In the genomic region with DNA sequence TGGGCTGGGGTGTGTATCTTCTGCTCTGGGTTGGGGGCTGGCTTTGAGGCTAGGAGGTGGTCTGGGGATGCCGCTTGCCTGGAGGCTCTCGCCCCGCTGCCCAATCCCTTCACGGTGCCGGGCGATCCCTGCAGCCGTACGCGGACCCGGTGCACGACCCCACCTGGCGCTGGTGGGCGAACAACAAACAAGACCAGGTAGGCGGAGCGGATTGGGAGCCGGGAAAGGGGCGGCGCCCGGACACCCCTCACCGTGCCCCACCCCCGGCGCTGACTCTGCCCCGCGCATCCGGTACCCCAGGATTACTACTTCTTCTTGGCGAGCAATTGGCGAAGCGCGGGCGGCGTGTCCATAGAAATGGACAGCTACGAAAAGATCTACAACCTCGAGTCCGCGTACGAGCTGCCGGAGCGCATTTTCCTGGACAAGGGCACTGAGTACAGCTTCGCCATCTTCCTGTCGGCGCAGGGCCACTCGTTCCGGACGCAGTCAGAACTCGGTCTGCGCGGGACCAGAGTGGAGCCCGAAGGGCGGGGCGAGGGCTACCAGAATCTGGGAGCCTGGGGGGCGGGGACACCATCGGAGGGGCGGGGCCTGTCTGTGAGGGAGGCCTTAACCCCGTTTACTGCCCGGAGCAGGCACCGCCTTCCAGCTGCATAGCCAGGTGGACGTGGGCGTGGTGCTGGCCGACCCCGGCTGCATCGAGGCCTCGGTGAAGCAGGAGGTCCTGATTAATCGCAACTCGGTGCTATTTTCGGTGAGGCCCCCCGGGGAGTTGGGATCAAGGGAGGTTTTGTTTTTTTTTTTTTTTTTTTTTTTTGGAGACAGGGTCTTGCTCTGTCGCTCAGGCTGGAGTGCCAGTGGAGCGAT, we compare ENCODE assay signal across 8 cellular contexts. TPM values are rescaled to one million over a fixed set of nuclear protein-coding genes. Genes with fewer than 3 reads are reported as not detected.
DNase-seq lines count a peak whose midpoint lies in the region; ATAC-seq, FAIRE-seq and TF ChIP-seq lines count a peak whose summit lies in the region.

No MANE protein-coding gene starts in this region.

- peak overlapping the region; percentile 89 for H3K27ac ChIP-seq in HUES48 (ENCODE audit: low read depth, low read length)
- H3K27ac ChIP-seq in RWPE1, result peak overlapping the region; percentile 84
- H3K27ac ChIP-seq in pancreas, result peak overlapping the region in 2 of 4 donors; percentile 4 to 44
- peak overlapping the region in 1 of 4 donors; percentile 17 for H3K27ac ChIP-seq in tibial nerve

- TF ChIP-seq POLR2A in tibial nerve (IDR thresholded peaks at IDR 0.05), result no peak

- CTCF ChIA-PET in RWPE1 (lab: Yijun Ruan, JAX), result interaction anchor here (0.8 to 1.1 kb wide), 3 partner anchors 26 to 128 kb away, joined by 3 to 5 read pairs (median 4); a partner anchor contains a TSS

- FAIRE-seq in G401.6 (lab: Jason Lieb, UNC) (peak; percentile 60), pancreas (lab: Jason Lieb, UNC) (no peak)

- H3K4me1 ChIP-seq in HUES48 (ENCODE audit: control insufficient read depth, insufficient read depth, low read length), result no peaks in the 10 kb centered on the region
- H3K4me1 ChIP-seq in pancreas, result peaks cover 0 to 2% (median 0%) of the 10 kb centered on the region in 3 donors
- peaks cover 0 to 22% (median 13%) of the 10 kb centered on the region in 4 donors for H3K4me1 ChIP-seq in tibial nerve

- peaks cover 36% of the 10 kb centered on the region for H3K27me3 ChIP-seq in HUES48 (ENCODE audit: control insufficient read depth, insufficient read depth, low read length)
- H3K27me3 ChIP-seq in pancreas, result peaks cover 0 to 12% (median 0%) of the 10 kb centered on the region in 4 donors
- peaks cover 0 to 84% of the 10 kb centered on the region in 2 donors for H3K27me3 ChIP-seq in tibial nerve

- H3K9me3 ChIP-seq in HUES48 (ENCODE audit: control insufficient read depth, insufficient read depth, low read length) (0 out of 2 replicates have a peak, but pooled peaks cover 5% of the 10 kb centered on the region), pancreas (no peaks in the 10 kb centered on the region), tibial nerve (no peaks in the 10 kb centered on the region)

- H3K9ac ChIP-seq in HUES48 (ENCODE audit: low read depth, low read length), result no peak overlapping the region

- TF ChIP-seq CTCF in RWPE1 (conservative IDR thresholded peaks at IDR 0.05; ENCODE audit: low read depth) (no peak), pancreas (IDR thresholded peaks at IDR 0.05) (no peak), tibial nerve (IDR thresholded peaks at IDR 0.05) (no peak)

- DNase-seq in RWPE1 (ENCODE audit: low spot score) (peak; percentile 77), activated gamma-delta T cell (lab: John Stamatoyannopoulos, UW) (peak; percentile 42), glomerular visceral epithelial cell (ENCODE audit: extremely low spot score) (peak; percentile 79), pancreas (peak; percentile 68 to 89 (median 84)), tibial nerve (ENCODE audit: low spot score in 2 of 2) (peak; percentile 43 to 59), GOT3 (lab: John Stamatoyannopoulos, UW) (no peak)

- H3K36me3 ChIP-seq in HUES48 (ENCODE audit: control insufficient read depth, insufficient read depth, low read length) (no peaks in the 10 kb centered on the region), pancreas (no peaks in the 10 kb centered on the region), tibial nerve (no peaks in the 10 kb centered on the region)

- POLR2A ChIA-PET in RWPE1 (lab: Yijun Ruan, JAX; ENCODE audit: low non-redundant PET), result no interaction called here

- H3K4me3 ChIP-seq in HUES48 (ENCODE audit: low read depth, low read length) (peak overlapping the region; percentile 89), pancreas (peak overlapping the region; percentile 34 to 76 (median 52)), tibial nerve (peak overlapping the region; percentile 22 to 59 (median 41))

- intact Hi-C loops in pancreas (cut with DNase I), result no loop called here

- TF ChIP-seq EP300 in tibial nerve (IDR thresholded peaks at IDR 0.05), result no peak

- peak; percentile 73 to 86 (median 82) for ATAC-seq in pancreas

- 1 to 3% methylated on average over 65 to 68 of the region's 68 CpGs for WGBS in pancreas, 2 donors
- 2% methylated on average over 48 to 57 of the region's 68 CpGs for WGBS in tibial nerve, 2 donors

RNA-seq across cellular contexts. Expression of a gene that starts 12.1 kb away (rescaled TPM):
- total RNA-seq in pancreas (10 to 100 TPM; 45.0 to 71.3 (median 58.7) TPM), tibial nerve (100 to 1,000 TPM; 124 to 192 (median 174) TPM)
- 10 to 100 TPM; 25.3 to 76.0 TPM for polyA plus RNA-seq in pancreas

RNA-seq across cellular contexts. Expression of a gene that starts 25.5 kb away (rescaled TPM):
- under 1 TPM in 4 of 6 donors, not detected in 2; 0.23 to 0.44 (median 0.26) TPM for total RNA-seq in pancreas
- 1 to 10 TPM in 1 of 2 donors, under 1 TPM in 1; 0.30 to 2.2 TPM for polyA plus RNA-seq in pancreas
- not detected for total RNA-seq in tibial nerve

RNA-seq across cellular contexts. Expression of a gene that starts 26.2 kb away (rescaled TPM):
- 1 to 10 TPM in 3 of 6 donors, under 1 TPM in 3; 0.37 to 3.1 (median 0.96) TPM for total RNA-seq in pancreas
- polyA plus RNA-seq in pancreas, result 1 to 10 TPM in 1 of 2 donors, under 1 TPM in 1; 0.80 to 5.2 TPM
- total RNA-seq in tibial nerve, result under 1 TPM in 3 of 4 donors, not detected in 1; under 0.01 to 0.60 (median 0.21) TPM

RNA-seq across cellular contexts. Expression of a gene that starts 26.7 kb away (rescaled TPM):
- 1 to 10 TPM; 1.0 to 4.7 (median 2.8) TPM for total RNA-seq in pancreas
- polyA plus RNA-seq in pancreas, result 1 to 10 TPM; 3.1 to 6.9 TPM
- total RNA-seq in tibial nerve, result 10 to 100 TPM in 1 of 4 donors, 1 to 10 TPM in 3; 3.3 to 10.2 (median 6.2) TPM

RNA-seq across cellular contexts. Expression of a gene that starts 40.6 kb away (rescaled TPM):
- 10 to 100 TPM; 11.3 to 18.9 (median 15.5) TPM for total RNA-seq in pancreas
- polyA plus RNA-seq in pancreas, result 10 to 100 TPM; 20.6 to 26.7 TPM
- 10 to 100 TPM; 24.9 to 69.0 (median 50.3) TPM for total RNA-seq in tibial nerve
